In the genomic region with DNA sequence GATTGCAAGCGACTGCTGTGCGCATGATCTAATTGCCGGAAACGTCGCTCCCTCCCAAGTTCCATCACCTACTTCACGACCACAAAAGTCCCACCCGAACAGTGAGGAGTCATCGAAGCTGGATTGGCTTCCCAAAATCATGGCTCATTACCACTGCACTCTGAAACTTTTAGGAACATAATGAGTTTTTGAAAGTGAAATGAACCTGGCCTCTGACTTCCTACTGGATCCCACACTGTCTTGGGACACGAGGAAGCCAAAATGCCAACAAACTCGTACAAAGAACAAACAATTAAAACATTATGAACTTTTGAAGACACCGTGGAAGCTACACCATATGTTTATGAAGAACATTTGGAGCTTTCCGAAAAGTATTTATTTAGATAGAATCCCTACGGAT, we compare ENCODE assay signal across 6 cellular contexts.
"Had no signal": no experiment of that assay in that cellular context is flagged by ENCODE, and none has a peak within 500 bp of the region (broad histone marks: within the 10 kb centered on the region; RNA-seq: fewer than 3 reads in every experiment).

No MANE protein-coding gene starts in this region.

- DNase-seq: IMR-90, KBM-7, KG1 had no signal

- H3K4me3 ChIP-seq: K562 had no signal

- H3K27ac ChIP-seq: HL-60 had no signal

- ATAC-seq: HepG2, K562 had no signal
